Comparison of ENCODE assay signal across 1 cellular context in the genomic region with DNA sequence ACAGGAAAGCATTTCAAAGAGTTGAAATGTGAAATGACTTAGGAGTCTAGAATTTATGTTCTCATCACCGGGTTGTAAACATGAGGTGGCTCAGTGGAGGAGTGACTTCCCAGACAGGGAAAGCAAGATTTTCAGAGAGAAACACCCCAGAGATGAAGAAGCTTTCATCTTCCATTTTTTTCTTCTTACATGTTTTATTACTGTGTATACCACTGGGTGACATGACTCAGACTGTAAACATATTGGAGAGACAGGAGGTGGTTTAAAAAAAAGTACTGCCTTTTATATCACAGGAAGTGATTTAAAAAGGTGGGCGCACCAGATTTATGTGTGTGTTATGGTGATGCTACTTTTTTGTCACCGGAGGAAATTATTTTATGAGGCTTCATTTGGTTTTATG.
TF ChIP-seq lines count a peak whose summit lies in the region.

No MANE protein-coding gene starts in this region.

TF ChIP-seq in IMR-90, 13 proteins besides CTCF, POLR2A, EP300 and RAD21:
- TF ChIP-seq ELK1 (IDR thresholded peaks at IDR 0.05; ENCODE audit: borderline replicate concordance, low read depth, low read length) (no peak), NFE2L2 (IDR thresholded peaks at IDR 0.05; ENCODE audit: low read depth, low read length) (no peak), RCOR1 (IDR thresholded peaks at IDR 0.05; ENCODE audit: insufficient replicate concordance, low read length) (no peak), FOS (IDR thresholded peaks at IDR 0.05; ENCODE audit: low read depth, low read length) (peak; percentile 46; the same call in 1 of the 2 replicates), MAFK (IDR thresholded peaks at IDR 0.05; ENCODE audit: low read depth, low read length) (no peak), BHLHE40 (IDR thresholded peaks at IDR 0.05; ENCODE audit: low read depth, low read length) (no peak)
